Comparison of ENCODE assay signal across 8 cellular contexts in the genomic region with DNA sequence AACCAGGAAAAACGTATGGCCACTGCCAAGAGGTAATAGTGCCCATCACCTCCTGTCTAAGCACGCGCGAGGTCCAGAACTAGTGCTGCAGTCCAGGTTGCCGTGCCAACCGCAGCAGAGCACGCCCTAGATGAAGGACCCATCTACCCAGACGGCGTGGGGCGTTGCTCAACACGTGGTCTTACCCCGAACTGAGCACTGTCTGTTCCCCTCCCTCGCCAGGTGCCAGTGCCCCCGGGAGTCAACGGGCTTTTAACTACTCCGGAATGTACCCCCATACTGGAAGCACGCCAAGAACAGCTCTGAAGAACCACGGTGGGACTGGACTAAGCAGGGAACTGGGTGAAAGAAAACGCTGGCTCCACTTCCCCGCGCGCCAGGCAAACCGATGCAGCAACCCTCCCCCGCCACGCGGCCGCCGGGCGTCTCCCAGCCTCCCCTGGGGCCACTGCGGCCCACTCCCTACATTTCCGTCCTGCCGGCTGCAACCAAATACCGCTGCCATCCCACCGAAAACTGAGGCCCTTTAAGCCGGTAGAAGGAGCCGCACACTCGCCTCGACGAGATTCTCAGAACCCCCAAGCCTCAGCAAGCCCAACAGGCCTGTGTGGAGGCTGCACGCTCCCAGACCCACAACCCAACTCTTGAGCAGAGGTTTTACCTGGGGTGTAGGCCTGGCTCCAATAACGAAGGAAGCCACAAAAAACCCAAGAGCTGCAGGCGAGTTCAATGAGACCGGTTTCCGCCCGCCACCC. TPM values are rescaled to one million over a fixed set of nuclear protein-coding genes. Genes with fewer than 3 reads are reported as not detected.
A peak's percentile ranks its signal among the peaks of the same experiment; 100 is the strongest.
DNase-seq lines count a peak whose midpoint lies in the region; ATAC-seq and TF ChIP-seq lines count a peak whose summit lies in the region.

Gene HSPA8 (minus strand): TSS at position 734 of the 755 bp plus-strand sequence. CDS start 812 bp downstream, outside the sequence.

- H3K9ac ChIP-seq in OCI-LY1 (ENCODE audit: low read length): peak within 1 kb of the TSS; percentile 100

- H4K20me1 ChIP-seq in OCI-LY1 (ENCODE audit: insufficient read depth, low read length): no peaks in the 10 kb centered on the region

- H3K9me2 ChIP-seq in OCI-LY1 (ENCODE audit: low read depth, low read length): no peaks in the 10 kb centered on the region

- 1% methylated on average over 43 to 45 of the region's 45 CpGs for WGBS in esophagus, 2 donors

- DNase-seq in GM12864 (ENCODE audit: low read depth) (no peak), myocyte (ENCODE audit: low read depth) (peak; percentile 60), cortex of kidney (lab: John Stamatoyannopoulos, UW) (no peak)
- DNase-seq in activated T-cell treated with anti-CD3 and anti-CD28 coated beads, Interleukin-2, amount 50 U/mL, for 1 hour: peak; percentile 63
- DNase-seq in stimulated activated CD8-positive, alpha-beta memory T cell treated with anti-CD3 and anti-CD28 coated beads, Interleukin-7, amount 100 ng/mL, for 4 hours (ENCODE audit: low read depth in 2 of 2): peak; percentile 57 to 64

- H3K79me2 ChIP-seq in OCI-LY1 (ENCODE audit: insufficient read depth, low read length): peaks cover 23% of the 10 kb centered on the region

- H2AFZ ChIP-seq in OCI-LY1 (ENCODE audit: low read length): no peak within 1 kb of the TSS

- H3K4me1 ChIP-seq in OCI-LY1 (ENCODE audit: insufficient read depth, low read length, severe bottlenecking): peaks cover 60% of the 10 kb centered on the region
- H3K4me1 ChIP-seq in esophagus (ENCODE audit: control insufficient read depth in 2 of 2, insufficient read depth in 2 of 2, low read length in 1 of 2): peaks cover 3 to 7% of the 10 kb centered on the region in 2 donors

- H3K27me3 ChIP-seq in OCI-LY1 (ENCODE audit: insufficient read depth, low read length): no peaks in the 10 kb centered on the region
- no peaks in the 10 kb centered on the region for H3K27me3 ChIP-seq in esophagus (ENCODE audit: control insufficient read depth in 1 of 2, insufficient read depth in 2 of 2, low read length in 2 of 2)

- H3K36me3 ChIP-seq in OCI-LY1 (ENCODE audit: insufficient read depth, low read length) (peaks cover 53% of the 10 kb centered on the region), esophagus (ENCODE audit: control insufficient read depth in 2 of 2, insufficient read depth in 2 of 2, low read length in 1 of 2) (peaks cover 12 to 26% of the 10 kb centered on the region in 2 donors)

- peaks cover 29% of the 10 kb centered on the region for H3F3A ChIP-seq in OCI-LY1 (ENCODE audit: insufficient read depth, low read length)

- peak within 1 kb of the TSS; percentile 97 for H3K27ac ChIP-seq in OCI-LY1 (ENCODE audit: low read depth, low read length, poor library complexity, severe bottlenecking)
- peak within 1 kb of the TSS; percentile 98 to 100 for H3K27ac ChIP-seq in esophagus (ENCODE audit: low read depth in 2 of 2, low read length in 1 of 2)

- H3K4me2 ChIP-seq in OCI-LY1 (ENCODE audit: low read length): peak within 1 kb of the TSS; percentile 94

- H3K4me3 ChIP-seq in GM12864 (ENCODE audit: low read depth, low read length) (peak within 1 kb of the TSS; percentile 88), OCI-LY1 (ENCODE audit: low read depth, low read length, poor library complexity, severe bottlenecking) (peak within 1 kb of the TSS; percentile 96), esophagus (ENCODE audit: low read depth in 1 of 2, low read length in 2 of 2) (peak within 1 kb of the TSS; percentile 90 to 98)

- ATAC-seq in HG02943 (IDR thresholded peaks at IDR 0.05; ENCODE audit: low read depth, unreplicated experiment): peak; percentile 23

- TF ChIP-seq CTCF in GM12864 (IDR thresholded peaks at IDR 0.05; ENCODE audit: low read depth, low read length, missing control alignments) (no peak), OCI-LY1 (IDR thresholded peaks at IDR 0.05; ENCODE audit: low read length) (no peak)

- no peaks in the 10 kb centered on the region for H3K9me3 ChIP-seq in OCI-LY1 (ENCODE audit: low read length)
- H3K9me3 ChIP-seq in esophagus (ENCODE audit: control insufficient read depth in 2 of 2, insufficient read depth in 1 of 2, low read depth in 1 of 2, low read length in 1 of 2): no peaks in the 10 kb centered on the region

RNA-seq across cellular contexts. Expression of gene HSPA8, which starts in this region (rescaled TPM):
- 100 to 1,000 TPM in 1 of 2 donors, 10 to 100 TPM in 1; 64.9 to 504 TPM for polyA plus RNA-seq in esophagus
- total RNA-seq in myocyte: 1,935 and 2,142 TPM in 2 replicates
- 1,481 TPM for polyA plus RNA-seq in myocyte (2012)

Comparison
In these comparisons a context has a peak if more than half of its experiments do, and no peak if none do; other contexts are left out.
1. DNase-seq: peak in activated T-cell treated with anti-CD3 and anti-CD28 coated beads, Interleukin-2, amount 50 U/mL, for 1 hour (single experiment), myocyte (single experiment) and stimulated activated CD8-positive, alpha-beta memory T cell treated with anti-CD3 and anti-CD28 coated beads, Interleukin-7, amount 100 ng/mL, for 4 hours (2 of 2); none in GM12864 (single experiment) and cortex of kidney (single experiment).
2. Peak in every context shown above with its lines, with median percentiles within 50 percentile points of each other: H3K4me3 ChIP-seq.